11 cellular contexts compared by ENCODE assay signal in the genomic region with DNA sequence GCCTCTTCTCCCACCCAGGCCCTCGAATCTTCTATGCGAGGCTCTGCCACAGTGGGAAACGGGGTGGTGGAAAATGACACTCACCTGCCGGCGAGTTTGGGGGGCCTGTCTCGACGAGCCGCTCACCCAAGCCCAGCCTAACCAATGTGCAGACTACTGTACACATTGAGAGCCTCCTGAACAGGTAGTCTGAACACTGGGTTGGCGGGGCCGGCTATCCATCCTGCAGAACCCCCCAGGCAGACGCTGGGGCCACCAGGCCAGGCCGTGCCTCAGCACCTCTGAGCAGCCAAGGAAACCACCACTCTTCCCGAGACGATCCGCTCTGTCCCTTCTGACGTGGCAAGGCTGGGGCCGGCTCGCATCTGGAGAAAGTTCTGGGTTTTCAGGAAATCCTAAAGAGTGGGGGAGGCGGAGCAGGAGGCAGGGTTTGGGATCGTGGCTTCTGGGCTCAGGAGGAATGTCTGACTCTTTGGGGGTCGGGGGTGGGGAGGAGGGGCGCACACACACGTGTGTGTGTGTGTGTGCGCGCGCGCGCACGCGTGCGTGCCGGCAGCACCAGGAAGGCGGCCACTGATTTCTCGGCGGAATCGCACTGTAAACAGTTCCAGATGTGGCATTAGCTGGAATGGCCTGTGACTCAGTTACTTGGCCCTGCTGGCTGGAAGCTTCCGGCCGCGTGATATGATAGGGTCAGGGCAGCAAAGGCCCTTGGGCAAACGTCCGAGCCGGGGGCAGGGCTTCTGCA. TPM values are rescaled to one million over a fixed set of nuclear protein-coding genes. Genes with fewer than 3 reads are reported as not detected.
DNase-seq lines count a peak whose midpoint lies in the region; ATAC-seq and TF ChIP-seq lines count a peak whose summit lies in the region.
"Had no signal": no experiment of that assay in that cellular context is flagged by ENCODE, and none has a peak within 500 bp of the region (broad histone marks: within the 10 kb centered on the region; RNA-seq: fewer than 3 reads in every experiment).

No MANE protein-coding gene starts in this region.

- TF ChIP-seq CTCF in body of pancreas (IDR thresholded peaks at IDR 0.05) (no peak), spleen (IDR thresholded peaks at IDR 0.05 in 8 of 11, conservative IDR thresholded peaks at IDR 0.05 in 3 of 11) (no peak), Caco-2 (IDR thresholded peaks at IDR 0.05; ENCODE audit: insufficient read depth in 1 of 2, low read depth in 1 of 2, low read length in 1 of 2, severe bottlenecking in 1 of 2, unreplicated experiment in 1 of 2) (no peak)

- POLR2A ChIA-PET in Caco-2 (lab: Charles Lee) = no interaction called here

- H3K27ac ChIP-seq in GM23248 = peak overlapping the region; percentile 99
- peak overlapping the region in 1 of 4 donors; percentile 43 for H3K27ac ChIP-seq in body of pancreas
- peak overlapping the region; percentile 19 to 89 (median 75) for H3K27ac ChIP-seq in spleen

- CTCF ChIA-PET in Caco-2 (lab: Charles Lee) = no interaction called here

- DNase-seq in GM23248 = peak; percentile 99
- DNase-seq in body of pancreas = peak in 2 of 4 donors; percentile 36 to 57
- peak; percentile 48 to 55 for DNase-seq in left colon
- DNase-seq in spleen = no peak
- no peak for DNase-seq in NCI-H2171 (lab: John Stamatoyannopoulos, UW)
- DNase-seq in NCI-H524 (lab: John Stamatoyannopoulos, UW) = no peak
- no peak for DNase-seq in Caco-2
- DNase-seq in AML-193 (lab: John Stamatoyannopoulos, UW) = no peak
- DNase-seq: effector memory CD8-positive, alpha-beta T cell; NK-92 treated with Interleukin-12 subunit alpha and Interleukin-12 subunit beta, amount 100 ng/mL, for 24 hours had no signal

- no peak overlapping the region for H2AFZ ChIP-seq in GM23248

- H3K9me2 ChIP-seq in GM23248 (ENCODE audit: insufficient read depth) = no peaks in the 10 kb centered on the region

- peak overlapping the region; percentile 100 for H3K9ac ChIP-seq in GM23248

- intact Hi-C loops in body of pancreas (cut with DNase I) (no loop called here), left colon (cut with DNase I, micrococcal nuclease) (no loop called here), spleen (cut with DNase I; ENCODE audit: low total_unique reads) (no loop called here), Caco-2 (cut with micrococcal nuclease; ENCODE audit: unreplicated experiment) (no loop called here)

- no TSS peak for BruUV-seq in Caco-2 (replicated peaks; lab: Mats Ljungman, UMichigan)

- H3K36me3 ChIP-seq in GM23248 (ENCODE audit: low read depth) (peaks cover 23% of the 10 kb centered on the region; the same call in 1 of the 2 replicates), body of pancreas (replicated peaks in 1 of 2; ENCODE audit: insufficient read depth in 1 of 2, low read depth in 2 of 2) (peaks cover 0 to 20% of the 10 kb centered on the region in 2 donors), spleen (peaks cover 3 to 100% (median 57%) of the 10 kb centered on the region in 6 donors), Caco-2 (ENCODE audit: control insufficient read depth, insufficient read depth, low read length) (no peaks in the 10 kb centered on the region; the same call in 1 of the 2 replicates)

- H3K9me3 Mint-ChIP-seq in Caco-2 (ENCODE audit: unreplicated experiment) = no peaks in the 10 kb centered on the region
- H3K9me3 Mint-ChIP-seq: effector memory CD8-positive, alpha-beta T cell; stimulated activated naive CD8-positive, alpha-beta T cell treated with anti-CD3 and anti-CD28 coated beads, Interleukin-15, Interleukin-2, amounts not matched to agents 100 ng/mL and 50 ng/mL, for 24 hours had no signal

- 0 to 1% methylated on average over 37 to 42 of the region's 42 CpGs for WGBS in GM23248 (ENCODE audit: low coverage in 1 of 2, low lambda C conversion rate in 2 of 2, missing lambda C conversion rate in 2 of 2), 2 experiments
- WGBS in body of pancreas, 2 donors = 79% methylated on average over 32 to 35 of the region's 42 CpGs
- WGBS in spleen, 5 donors = 82 to 92% (median 86%) methylated on average over 34 to 42 of the region's 42 CpGs

- peak in 2 of 3 donors; percentile 37 to 42 for TF ChIP-seq POLR2A in body of pancreas (IDR thresholded peaks at IDR 0.05)
- TF ChIP-seq POLR2A in spleen (IDR thresholded peaks at IDR 0.05) = no peak

- no peak overlapping the region for H3K4me3 Mint-ChIP-seq in Caco-2 (ENCODE audit: unreplicated experiment)
- H3K4me3 Mint-ChIP-seq: effector memory CD8-positive, alpha-beta T cell; stimulated activated naive CD8-positive, alpha-beta T cell treated with anti-CD3 and anti-CD28 coated beads, Interleukin-15, Interleukin-2, amounts not matched to agents 100 ng/mL and 50 ng/mL, for 24 hours had no signal

- no peaks in the 10 kb centered on the region for H3K4me1 Mint-ChIP-seq in Caco-2 (ENCODE audit: low read depth, unreplicated experiment)

- H3K4me1 ChIP-seq in GM23248 (ENCODE audit: insufficient read depth) (peaks cover 42% of the 10 kb centered on the region), body of pancreas (no peaks in the 10 kb centered on the region), spleen (peaks cover 0 to 52% (median 25%) of the 10 kb centered on the region in 6 donors), Caco-2 (no peaks in the 10 kb centered on the region)

- ATAC-seq in body of pancreas (peak; percentile 39), left colon (no peak)
- ATAC-seq: effector memory CD8-positive, alpha-beta T cell had no signal

- peaks cover 40% of the 10 kb centered on the region for H3F3A ChIP-seq in GM23248 (ENCODE audit: insufficient read depth)

- 0 out of 2 replicates have a peak, but pooled peaks cover 3% of the 10 kb centered on the region for H4K20me1 ChIP-seq in GM23248 (ENCODE audit: insufficient read depth)

- H3K27me3 ChIP-seq in GM23248 (replicated peaks; ENCODE audit: insufficient read depth) (no peaks in the 10 kb centered on the region), body of pancreas (no peaks in the 10 kb centered on the region), spleen (replicated peaks in 1 of 7) (no peaks in the 10 kb centered on the region), Caco-2 (replicated peaks; ENCODE audit: control insufficient read depth, insufficient read depth, low read length) (no peaks in the 10 kb centered on the region)

- peak overlapping the region; percentile 91 for H3K4me2 ChIP-seq in GM23248 (ENCODE audit: unreplicated experiment)

- H3K36me3 Mint-ChIP-seq in Caco-2 (ENCODE audit: insufficient read depth, unreplicated experiment) = peaks cover 63% of the 10 kb centered on the region

- H3K27me3 Mint-ChIP-seq in Caco-2 (ENCODE audit: insufficient read depth, unreplicated experiment) = no peaks in the 10 kb centered on the region
- H3K27me3 Mint-ChIP-seq: effector memory CD8-positive, alpha-beta T cell; stimulated activated naive CD8-positive, alpha-beta T cell treated with anti-CD3 and anti-CD28 coated beads, Interleukin-15, Interleukin-2, amounts not matched to agents 100 ng/mL and 50 ng/mL, for 24 hours had no signal

- H3K9me3 ChIP-seq in GM23248 (ENCODE audit: low read depth) (no peaks in the 10 kb centered on the region), body of pancreas (no peaks in the 10 kb centered on the region), spleen (no peaks in the 10 kb centered on the region), Caco-2 (no peaks in the 10 kb centered on the region)

- peak overlapping the region; percentile 97 for H3K4me3 ChIP-seq in GM23248
- no peak overlapping the region for H3K4me3 ChIP-seq in body of pancreas
- H3K4me3 ChIP-seq in spleen = peak overlapping the region in 5 of 8 donors; percentile 7 to 43 (median 11)
- no peak overlapping the region for H3K4me3 ChIP-seq in Caco-2 (ENCODE audit: low read depth, low read length)

- peaks cover 48% of the 10 kb centered on the region for H3K79me2 ChIP-seq in GM23248 (ENCODE audit: insufficient read depth)

- no peak overlapping the region for H3K27ac Mint-ChIP-seq in Caco-2 (ENCODE audit: unreplicated experiment)
- H3K27ac Mint-ChIP-seq: stimulated activated naive CD8-positive, alpha-beta T cell treated with anti-CD3 and anti-CD28 coated beads, Interleukin-15, Interleukin-2, amounts not matched to agents 100 ng/mL and 50 ng/mL, for 24 hours had no signal

- in situ Hi-C loops in GM23248 (cut with MboI) = no loop called here

RNA-seq across cellular contexts. Expression of a gene that starts 18.5 kb away (rescaled TPM):
- 58.7 and 66.4 TPM in 2 replicates for total RNA-seq in GM23248 (2014; rRNA removed; shearing (Covaris generic))
- polyA plus RNA-seq in GM23248 (2016; fragmentation: Nextera tagmentation; extraction: Ambion mirVana) (66.7 and 68.2 TPM in 2 replicates), spleen (10 to 100 TPM; 13.1 to 21.7 (median 19.8) TPM)
- total RNA-seq in body of pancreas (10 to 100 TPM; 14.5 to 34.6 TPM), left colon (10 to 100 TPM; 16.9 to 19.5 TPM), spleen (10 to 100 TPM; 15.2 to 30.5 (median 18.7) TPM), Caco-2 (2022) (38.2 and 41.4 TPM in 2 replicates)

RNA-seq across cellular contexts. Expression of a gene that starts 30.8 kb away (rescaled TPM):
- total RNA-seq in GM23248 (2014; rRNA removed; shearing (Covaris generic)) = 0.22 TPM in 1 of 2 replicates, not detected in the other
- polyA plus RNA-seq in GM23248 (2016; fragmentation: Nextera tagmentation; extraction: Ambion mirVana) (0.20 and 0.42 TPM in 2 replicates), spleen (10 to 100 TPM; 10.2 to 15.9 (median 12.1) TPM)
- total RNA-seq in body of pancreas (under 1 TPM in 1 of 2 donors, not detected in 1; 0.52 TPM), left colon (under 1 TPM; 0.49 to 0.98 TPM), spleen (10 to 100 TPM; 11.7 to 48.1 (median 20.3) TPM), Caco-2 (2022) (0.61 and 1.1 TPM in 2 replicates)

RNA-seq across cellular contexts. Expression of a gene that starts 53.9 kb away (rescaled TPM):
- total RNA-seq in GM23248 (2014; rRNA removed; shearing (Covaris generic)) = 41.9 and 42.4 TPM in 2 replicates
- polyA plus RNA-seq in GM23248 (2016; fragmentation: Nextera tagmentation; extraction: Ambion mirVana) = 5.3 TPM in 2 replicates
- total RNA-seq in body of pancreas = 10 to 100 TPM in 1 of 2 donors, 1 to 10 TPM in 1; 6.3 to 11.7 TPM
- 10 to 100 TPM; 48.3 to 58.3 TPM for total RNA-seq in left colon
- 10 to 100 TPM; 18.2 to 32.0 (median 29.4) TPM for total RNA-seq in spleen
- 10 to 100 TPM; 13.6 to 25.7 (median 13.7) TPM for polyA plus RNA-seq in spleen
- total RNA-seq in Caco-2 (2022) = 97.9 and 98.4 TPM in 2 replicates

Comparison
In these comparisons a context has a peak if more than half of its experiments do, and no peak if none do; other contexts are left out.
1. DNase-seq: peak in GM23248 (single experiment) and left colon (2 of 2); none in spleen (single experiment), NCI-H2171 (single experiment), NCI-H524 (0 of 2), Caco-2 (0 of 2) and AML-193 (0 of 2).
2. H3K4me3 ChIP-seq: peak in GM23248 (single experiment) and spleen (5 of 8); none in body of pancreas (0 of 2) and Caco-2 (single experiment).
3. POLR2A ChIP-seq: peak in body of pancreas (2 of 3); none in spleen (0 of 3).